Comparison of ENCODE assay signal across 25 cellular contexts in genomic region chrX:118024482-118024881, GRCh38.
"Had no signal": no experiment of that assay in that cellular context is flagged by ENCODE, and none has a peak within 500 bp of the region (broad histone marks: within the 10 kb centered on the region; RNA-seq: fewer than 3 reads in every experiment).

No MANE protein-coding gene starts in this region.

- H3K4me3 Mint-ChIP-seq: activated CD4-positive, alpha-beta memory T cell treated with anti-CD3 and anti-CD28 coated beads, Interleukin-2, amount 10 ng/mL, durations not matched to agents 7 days and 5 days; activated naive CD4-positive, alpha-beta T cell treated with anti-CD3 and anti-CD28 coated beads, Interleukin-2, amount 50 U/mL, for 24 hours; activated T-cell treated with anti-CD3 and anti-CD28 coated beads, Interleukin-2, amount 50 U/mL, for 72 hours had no signal

- H3K27me3 Mint-ChIP-seq: activated CD4-positive, alpha-beta memory T cell treated with anti-CD3 and anti-CD28 coated beads, Interleukin-2, amount 10 ng/mL, durations not matched to agents 7 days and 5 days; activated naive CD4-positive, alpha-beta T cell treated with anti-CD3 and anti-CD28 coated beads, Interleukin-2, amount 50 U/mL, for 24 hours had no signal

- H3K4me1 Mint-ChIP-seq: activated CD4-positive, alpha-beta memory T cell treated with anti-CD3 and anti-CD28 coated beads, Interleukin-2, amount 10 ng/mL, durations not matched to agents 7 days and 5 days; activated naive CD4-positive, alpha-beta T cell treated with anti-CD3 and anti-CD28 coated beads, Interleukin-2, amount 50 U/mL, for 24 hours had no signal

- H3K27me3 ChIP-seq: breast epithelium had no signal

- ATAC-seq: activated T-cell treated with anti-CD3 and anti-CD28 coated beads, Interleukin-2, amount 50 U/mL, for 72 hours; Panc1; Right ventricle myocardium inferior had no signal

- H3K4me1 ChIP-seq: breast epithelium had no signal

- DNase-seq: activated CD4-positive, alpha-beta memory T cell treated with anti-CD3 and anti-CD28 coated beads, Interleukin-2, amount 10 ng/mL, durations not matched to agents 7 days and 5 days; activated CD4-positive, alpha-beta T cell treated with anti-CD3 and anti-CD28 coated beads, Interleukin-2, amount 50 U/mL, for 1 hour; activated CD4-positive, CD25-positive, alpha-beta regulatory T cell; activated CD8-positive, alpha-beta memory T cell treated with anti-CD3 and anti-CD28 coated beads, Interleukin-2, amount 50 U/mL, for 4 hours; activated T-cell treated with anti-CD3 and anti-CD28 coated beads, Interleukin-2, amount 50 U/mL, for 72 hours; aorta; caudate nucleus; cortex of kidney; NCI-H1105 treated with DMSO at 0.1 percent for 48 hours; NCI-H1436 treated with DMSO at 0.1 percent for 48 hours; NCI-H187; NCI-H2081; NCI-H510A treated with DMSO at 0.1 percent for 48 hours; NCI-H69; NK-92 treated with Interleukin-12 subunit alpha and Interleukin-12 subunit beta, amount 100 ng/mL, for 24 hours; OCI-M1; RPMI8226; SK-N-SH; T-helper 1 cell had no signal

- H3K27ac ChIP-seq: breast epithelium, VCaP had no signal

- H3K27ac Mint-ChIP-seq: activated CD4-positive, alpha-beta memory T cell treated with anti-CD3 and anti-CD28 coated beads, Interleukin-2, amount 10 ng/mL, durations not matched to agents 7 days and 5 days; activated naive CD4-positive, alpha-beta T cell treated with anti-CD3 and anti-CD28 coated beads, Interleukin-2, amount 50 U/mL, for 24 hours; activated T-cell treated with anti-CD3 and anti-CD28 coated beads, Interleukin-2, amount 50 U/mL, for 72 hours; activated T-helper 2 cell treated with anti-CD3 and anti-CD28 coated beads, Interferon-gamma antibody, Interleukin-2, Interleukin-4, amounts not matched to agents 10 μg/mL and 5 μg/mL and 100 μg/mL, durations not matched to agents 14 hours and 24 hours and 36 hours had no signal

- H3K36me3 ChIP-seq: breast epithelium had no signal

- H3K9me3 Mint-ChIP-seq: activated CD4-positive, alpha-beta memory T cell treated with anti-CD3 and anti-CD28 coated beads, Interleukin-2, amount 10 ng/mL, durations not matched to agents 7 days and 5 days; activated naive CD4-positive, alpha-beta T cell treated with anti-CD3 and anti-CD28 coated beads, Interleukin-2, amount 50 U/mL, for 24 hours; activated T-helper 2 cell treated with anti-CD3 and anti-CD28 coated beads, Interferon-gamma antibody, Interleukin-2, Interleukin-4, amounts not matched to agents 10 μg/mL and 5 μg/mL and 100 μg/mL, durations not matched to agents 14 hours and 24 hours and 36 hours had no signal

- H3K4me3 ChIP-seq: breast epithelium had no signal
